1 cellular context compared by ENCODE assay signal in genomic region chr4:112270051-112270450, GRCh38.
TF ChIP-seq lines count a peak whose summit lies in the region.

No MANE protein-coding gene starts in this region.

TF ChIP-seq in IMR-90, 13 proteins besides CTCF, POLR2A, EP300 and RAD21:
- TF ChIP-seq MAFK (IDR thresholded peaks at IDR 0.05; ENCODE audit: low read depth, low read length) (peak; percentile 38; the same call in 1 of the 2 replicates), BHLHE40 (IDR thresholded peaks at IDR 0.05; ENCODE audit: low read depth, low read length) (no peak)
TF ChIP-seq in IMR-90: peak in this region for 1.
